Comparison of ENCODE assay signal across 1 cellular context in genomic region chr17:63774141-63774981, GRCh38.
A peak's percentile ranks its signal among the peaks of the same experiment; 100 is the strongest.
TF ChIP-seq lines count a peak whose summit lies in the region.

A gene with protein sequence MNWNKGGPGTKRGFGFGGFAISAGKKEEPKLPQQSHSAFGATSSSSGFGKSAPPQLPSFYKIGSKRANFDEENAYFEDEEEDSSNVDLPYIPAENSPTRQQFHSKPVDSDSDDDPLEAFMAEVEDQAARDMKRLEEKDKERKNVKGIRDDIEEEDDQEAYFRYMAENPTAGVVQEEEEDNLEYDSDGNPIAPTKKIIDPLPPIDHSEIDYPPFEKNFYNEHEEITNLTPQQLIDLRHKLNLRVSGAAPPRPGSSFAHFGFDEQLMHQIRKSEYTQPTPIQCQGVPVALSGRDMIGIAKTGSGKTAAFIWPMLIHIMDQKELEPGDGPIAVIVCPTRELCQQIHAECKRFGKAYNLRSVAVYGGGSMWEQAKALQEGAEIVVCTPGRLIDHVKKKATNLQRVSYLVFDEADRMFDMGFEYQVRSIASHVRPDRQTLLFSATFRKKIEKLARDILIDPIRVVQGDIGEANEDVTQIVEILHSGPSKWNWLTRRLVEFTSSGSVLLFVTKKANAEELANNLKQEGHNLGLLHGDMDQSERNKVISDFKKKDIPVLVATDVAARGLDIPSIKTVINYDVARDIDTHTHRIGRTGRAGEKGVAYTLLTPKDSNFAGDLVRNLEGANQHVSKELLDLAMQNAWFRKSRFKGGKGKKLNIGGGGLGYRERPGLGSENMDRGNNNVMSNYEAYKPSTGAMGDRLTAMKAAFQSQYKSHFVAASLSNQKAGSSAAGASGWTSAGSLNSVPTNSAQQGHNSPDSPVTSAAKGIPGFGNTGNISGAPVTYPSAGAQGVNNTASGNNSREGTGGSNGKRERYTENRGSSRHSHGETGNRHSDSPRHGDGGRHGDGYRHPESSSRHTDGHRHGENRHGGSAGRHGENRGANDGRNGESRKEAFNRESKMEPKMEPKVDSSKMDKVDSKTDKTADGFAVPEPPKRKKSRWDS (plus strand): TSS chr17:63774170. CDS start chr17:63787050, 12,880 bp downstream.

TF ChIP-seq in HepG2, 621 proteins besides CTCF, POLR2A, EP300 and RAD21 (continued from another document and continues in another):
- TF ChIP-seq ZBTB46 (CRISPR knock-in tag; IDR thresholded peaks at IDR 0.05; ENCODE audit: borderline replicate concordance) (0 out of 2 replicates have a peak, but pooled peaks have one; percentile 43), ZFP90 (CRISPR knock-in tag; IDR thresholded peaks at IDR 0.05; ENCODE audit: borderline replicate concordance) (0 out of 2 replicates have a peak, but pooled peaks have one; percentile 12), ZNF713 (CRISPR knock-in tag; IDR thresholded peaks at IDR 0.05) (no peak), DMTF1 (CRISPR knock-in tag; IDR thresholded peaks at IDR 0.05) (no peak), MBNL3 (CRISPR knock-in tag; conservative IDR thresholded peaks at IDR 0.05) (no peak), ZNF547 (CRISPR knock-in tag; IDR thresholded peaks at IDR 0.05) (no peak; the same call in none of the 2 replicates), ARNTL (CRISPR knock-in tag; IDR thresholded peaks at IDR 0.05) (no peak; the same call in 1 of the 2 replicates), CREB1 (IDR thresholded peaks at IDR 0.05) (no peak), CREB1 (CRISPR knock-in tag; IDR thresholded peaks at IDR 0.05) (no peak), ZNF232 (CRISPR knock-in tag; IDR thresholded peaks at IDR 0.05; ENCODE audit: borderline replicate concordance) (no peak), NFE2 (CRISPR knock-in tag; IDR thresholded peaks at IDR 0.05) (no peak), GMEB1 (CRISPR knock-in tag; IDR thresholded peaks at IDR 0.05; ENCODE audit: borderline replicate concordance) (no peak), NFYC (CRISPR knock-in tag; IDR thresholded peaks at IDR 0.05) (no peak), ZNF282 (IDR thresholded peaks at IDR 0.05; ENCODE audit: partially characterized antibody) (no peak), ZNF383 (CRISPR knock-in tag; IDR thresholded peaks at IDR 0.05; ENCODE audit: borderline replicate concordance) (no peak), RBAK (CRISPR knock-in tag; IDR thresholded peaks at IDR 0.05) (no peak), SNAPC2 (CRISPR knock-in tag; IDR thresholded peaks at IDR 0.05) (peak; percentile 70; the same call in 1 of the 2 replicates), ZMAT3 (CRISPR knock-in tag; conservative IDR thresholded peaks at IDR 0.05) (no peak), SMAD3 (CRISPR knock-in tag; IDR thresholded peaks at IDR 0.05) (no peak), PRDM15 (CRISPR knock-in tag; IDR thresholded peaks at IDR 0.05) (no peak), PLRG1 (conservative IDR thresholded peaks at IDR 0.05) (no peak), ATF7-NPFF (CRISPR knock-in tag; IDR thresholded peaks at IDR 0.05; ENCODE audit: low read depth) (no peak), SKI (IDR thresholded peaks at IDR 0.05; ENCODE audit: partially characterized antibody) (no peak), ZNF446 (CRISPR knock-in tag; IDR thresholded peaks at IDR 0.05) (peak; percentile 80), GLI4 (CRISPR knock-in tag; IDR thresholded peaks at IDR 0.05; ENCODE audit: borderline replicate concordance) (no peak), ZEB1 (IDR thresholded peaks at IDR 0.05; ENCODE audit: insufficient replicate concordance, low read depth) (no peak), ZNF619 (CRISPR knock-in tag; IDR thresholded peaks at IDR 0.05) (no peak), HNF4G (IDR thresholded peaks at IDR 0.05; ENCODE audit: borderline replicate concordance, low read depth, low read length) (no peak), HNF4G (CRISPR knock-in tag; IDR thresholded peaks at IDR 0.05; ENCODE audit: borderline replicate concordance, low read depth) (no peak), KLF13 (CRISPR knock-in tag; IDR thresholded peaks at IDR 0.05) (no peak)
- TF ChIP-seq, protein P1, sequence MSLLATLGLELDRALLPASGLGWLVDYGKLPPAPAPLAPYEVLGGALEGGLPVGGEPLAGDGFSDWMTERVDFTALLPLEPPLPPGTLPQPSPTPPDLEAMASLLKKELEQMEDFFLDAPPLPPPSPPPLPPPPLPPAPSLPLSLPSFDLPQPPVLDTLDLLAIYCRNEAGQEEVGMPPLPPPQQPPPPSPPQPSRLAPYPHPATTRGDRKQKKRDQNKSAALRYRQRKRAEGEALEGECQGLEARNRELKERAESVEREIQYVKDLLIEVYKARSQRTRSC (CRISPR knock-in tag; IDR thresholded peaks at IDR 0.05; ENCODE audit: low read depth): peak; percentile 17; the same call in 1 of the 2 replicates
- TF ChIP-seq, protein P2, sequence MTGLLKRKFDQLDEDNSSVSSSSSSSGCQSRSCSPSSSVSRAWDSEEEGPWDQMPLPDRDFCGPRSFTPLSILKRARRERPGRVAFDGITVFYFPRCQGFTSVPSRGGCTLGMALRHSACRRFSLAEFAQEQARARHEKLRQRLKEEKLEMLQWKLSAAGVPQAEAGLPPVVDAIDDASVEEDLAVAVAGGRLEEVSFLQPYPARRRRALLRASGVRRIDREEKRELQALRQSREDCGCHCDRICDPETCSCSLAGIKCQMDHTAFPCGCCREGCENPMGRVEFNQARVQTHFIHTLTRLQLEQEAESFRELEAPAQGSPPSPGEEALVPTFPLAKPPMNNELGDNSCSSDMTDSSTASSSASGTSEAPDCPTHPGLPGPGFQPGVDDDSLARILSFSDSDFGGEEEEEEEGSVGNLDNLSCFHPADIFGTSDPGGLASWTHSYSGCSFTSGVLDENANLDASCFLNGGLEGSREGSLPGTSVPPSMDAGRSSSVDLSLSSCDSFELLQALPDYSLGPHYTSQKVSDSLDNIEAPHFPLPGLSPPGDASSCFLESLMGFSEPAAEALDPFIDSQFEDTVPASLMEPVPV (CRISPR knock-in tag; IDR thresholded peaks at IDR 0.05): 0 out of 2 replicates have a peak, but pooled peaks have one; percentile 69
- TF ChIP-seq, protein P3, sequence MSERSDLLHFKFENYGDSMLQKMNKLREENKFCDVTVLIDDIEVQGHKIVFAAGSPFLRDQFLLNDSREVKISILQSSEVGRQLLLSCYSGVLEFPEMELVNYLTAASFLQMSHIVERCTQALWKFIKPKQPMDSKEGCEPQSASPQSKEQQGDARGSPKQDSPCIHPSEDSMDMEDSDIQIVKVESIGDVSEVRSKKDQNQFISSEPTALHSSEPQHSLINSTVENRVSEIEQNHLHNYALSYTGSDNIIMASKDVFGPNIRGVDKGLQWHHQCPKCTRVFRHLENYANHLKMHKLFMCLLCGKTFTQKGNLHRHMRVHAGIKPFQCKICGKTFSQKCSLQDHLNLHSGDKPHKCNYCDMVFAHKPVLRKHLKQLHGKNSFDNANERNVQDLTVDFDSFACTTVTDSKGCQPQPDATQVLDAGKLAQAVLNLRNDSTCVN (CRISPR knock-in tag; IDR thresholded peaks at IDR 0.05; ENCODE audit: borderline replicate concordance): no peak; the same call in 1 of the 2 replicates
- TF ChIP-seq, protein P4, sequence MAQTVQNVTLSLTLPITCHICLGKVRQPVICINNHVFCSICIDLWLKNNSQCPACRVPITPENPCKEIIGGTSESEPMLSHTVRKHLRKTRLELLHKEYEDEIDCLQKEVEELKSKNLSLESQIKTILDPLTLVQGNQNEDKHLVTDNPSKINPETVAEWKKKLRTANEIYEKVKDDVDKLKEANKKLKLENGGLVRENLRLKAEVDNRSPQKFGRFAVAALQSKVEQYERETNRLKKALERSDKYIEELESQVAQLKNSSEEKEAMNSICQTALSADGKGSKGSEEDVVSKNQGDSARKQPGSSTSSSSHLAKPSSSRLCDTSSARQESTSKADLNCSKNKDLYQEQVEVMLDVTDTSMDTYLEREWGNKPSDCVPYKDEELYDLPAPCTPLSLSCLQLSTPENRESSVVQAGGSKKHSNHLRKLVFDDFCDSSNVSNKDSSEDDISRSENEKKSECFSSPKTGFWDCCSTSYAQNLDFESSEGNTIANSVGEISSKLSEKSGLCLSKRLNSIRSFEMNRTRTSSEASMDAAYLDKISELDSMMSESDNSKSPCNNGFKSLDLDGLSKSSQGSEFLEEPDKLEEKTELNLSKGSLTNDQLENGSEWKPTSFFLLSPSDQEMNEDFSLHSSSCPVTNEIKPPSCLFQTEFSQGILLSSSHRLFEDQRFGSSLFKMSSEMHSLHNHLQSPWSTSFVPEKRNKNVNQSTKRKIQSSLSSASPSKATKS (CRISPR knock-in tag; IDR thresholded peaks at IDR 0.05): no peak; the same call in 1 of the 2 replicates
- TF ChIP-seq, protein P5, sequence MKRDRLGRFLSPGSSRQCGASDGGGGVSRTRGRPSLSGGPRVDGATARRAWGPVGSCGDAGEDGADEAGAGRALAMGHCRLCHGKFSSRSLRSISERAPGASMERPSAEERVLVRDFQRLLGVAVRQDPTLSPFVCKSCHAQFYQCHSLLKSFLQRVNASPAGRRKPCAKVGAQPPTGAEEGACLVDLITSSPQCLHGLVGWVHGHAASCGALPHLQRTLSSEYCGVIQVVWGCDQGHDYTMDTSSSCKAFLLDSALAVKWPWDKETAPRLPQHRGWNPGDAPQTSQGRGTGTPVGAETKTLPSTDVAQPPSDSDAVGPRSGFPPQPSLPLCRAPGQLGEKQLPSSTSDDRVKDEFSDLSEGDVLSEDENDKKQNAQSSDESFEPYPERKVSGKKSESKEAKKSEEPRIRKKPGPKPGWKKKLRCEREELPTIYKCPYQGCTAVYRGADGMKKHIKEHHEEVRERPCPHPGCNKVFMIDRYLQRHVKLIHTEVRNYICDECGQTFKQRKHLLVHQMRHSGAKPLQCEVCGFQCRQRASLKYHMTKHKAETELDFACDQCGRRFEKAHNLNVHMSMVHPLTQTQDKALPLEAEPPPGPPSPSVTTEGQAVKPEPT (CRISPR knock-in tag; IDR thresholded peaks at IDR 0.05; ENCODE audit: low read depth): no peak
